8 cellular contexts compared by ENCODE assay signal in genomic region chr19:45406165-45406956, GRCh38. TPM values are rescaled to one million over a fixed set of nuclear protein-coding genes. Genes with fewer than 3 reads are reported as not detected.
DNase-seq lines count a peak whose midpoint lies in the region; ATAC-seq, FAIRE-seq and TF ChIP-seq lines count a peak whose summit lies in the region.

Gene POLR1G (plus strand): TSS chr19:45406644. CDS start chr19:45406697, 53 bp downstream.

- DNase-seq in AG10803 (ENCODE audit: low read depth) (peak; percentile 78), NCI-H446 (lab: John Stamatoyannopoulos, UW) (peak; percentile 93 to 96), cerebellar cortex (ENCODE audit: low spot score) (peak; percentile 95), keratinocyte (ENCODE audit: low read depth, low spot score) (no peak)
- peak; percentile 66 for DNase-seq in activated CD4-positive, alpha-beta T cell treated with anti-CD3 and anti-CD28 coated beads for 1 hour
- peak; percentile 70 to 78 (median 72) for DNase-seq in stimulated activated CD4-positive, alpha-beta T cell treated with anti-CD3 and anti-CD28 coated beads, Interleukin-12 subunit alpha, Interleukin-12 subunit beta, amount 100 ng/mL, for 48 hours (ENCODE audit: low read depth in 2 of 3, low spot score in 1 of 3)

- no peaks in the 10 kb centered on the region for H3K27me3 ChIP-seq in keratinocyte (ENCODE audit: control insufficient read depth, extremely low read depth, insufficient read depth, low read length)

- H3K4me2 ChIP-seq in keratinocyte (ENCODE audit: control insufficient read depth, extremely low read depth, insufficient read depth, low read depth, low read length): peak within 1 kb of the TSS; percentile 86

- H3K4me3 ChIP-seq in AG10803 (ENCODE audit: low read length) (peak within 1 kb of the TSS; percentile 90), keratinocyte (ENCODE audit: control insufficient read depth in 2 of 3, extremely low read depth in 1 of 3, insufficient read depth in 2 of 3, low read depth in 1 of 3, low read length in 3 of 3) (peak within 1 kb of the TSS; percentile 96 to 98 (median 97))

- no peaks in the 10 kb centered on the region for H3K9me1 ChIP-seq in keratinocyte (ENCODE audit: control insufficient read depth, extremely low read depth, insufficient read depth, low read length)

- no peaks in the 10 kb centered on the region for H3K9me3 ChIP-seq in keratinocyte (ENCODE audit: control insufficient read depth, low read depth, low read length)

- no peak for TF ChIP-seq CTCF in AG10803 (conservative IDR thresholded peaks at IDR 0.05; ENCODE audit: low read length)
- no peak for TF ChIP-seq CTCF in keratinocyte (optimal IDR thresholded peaks at IDR 0.05 in 1 of 3, IDR thresholded peaks at IDR 0.05 in 1 of 3, conservative IDR thresholded peaks at IDR 0.05 in 1 of 3; ENCODE audit: extremely low read depth in 1 of 3, insufficient read depth in 2 of 3, low read length in 3 of 3)

- FAIRE-seq in keratinocyte (lab: Jason Lieb, UNC): peak; percentile 71

- H3K4me1 ChIP-seq in keratinocyte (ENCODE audit: control insufficient read depth, extremely low read depth, insufficient read depth, low read length): peaks cover 25% of the 10 kb centered on the region

- dilution Hi-C loops in keratinocyte (cut with MboI; ENCODE audit: extremely low pct_ligation_motif_present, low sequenced_read_pairs): no loop called here

- H3K27ac ChIP-seq in keratinocyte (ENCODE audit: control insufficient read depth, insufficient read depth, low read length): peak within 1 kb of the TSS; percentile 97

- peak within 1 kb of the TSS; percentile 97 for H3K9ac ChIP-seq in keratinocyte (ENCODE audit: control insufficient read depth, extremely low read depth, insufficient read depth, low read length)

- H2AFZ ChIP-seq in keratinocyte (ENCODE audit: control insufficient read depth, low read length): peak within 1 kb of the TSS; percentile 56

- H3K36me3 ChIP-seq in keratinocyte (ENCODE audit: control insufficient read depth in 2 of 2, extremely low read depth in 1 of 2, insufficient read depth in 2 of 2, low read length in 2 of 2): peaks cover 0 to 16% of the 10 kb centered on the region in 2 experiments

- peaks cover 48% of the 10 kb centered on the region for H3K79me2 ChIP-seq in keratinocyte (ENCODE audit: control insufficient read depth, insufficient read depth, low read length)

- H4K20me1 ChIP-seq in keratinocyte (ENCODE audit: control insufficient read depth, extremely low read depth, insufficient read depth, low read length): no peaks in the 10 kb centered on the region

- peak; percentile 74 for ATAC-seq in GM19023 (IDR thresholded peaks at IDR 0.05; ENCODE audit: unreplicated experiment)
- ATAC-seq in HG03196 (IDR thresholded peaks at IDR 0.05; ENCODE audit: unreplicated experiment): peak; percentile 66

RNA-seq across cellular contexts. Expression of gene POLR1G, which starts in this region (rescaled TPM):
- 8.0 to 16.8 TPM (median 9.8 TPM) in 3 replicates for polyA plus RNA-seq in keratinocyte
- 7.1 TPM for polyA plus RNA-seq in keratinocyte (2011; ENCODE audit: low read depth)
- polyA plus RNA-seq in keratinocyte (2011; cell fraction: cytosol; rRNA removed): 5.9 and 10.6 TPM in 2 replicates
- polyA plus RNA-seq in keratinocyte (2011; cell fraction: nucleus; rRNA removed): 9.5 and 11.2 TPM in 2 replicates
- 5.5 and 14.5 TPM in 2 replicates for polyA plus RNA-seq in keratinocyte (2012; ENCODE audit: low replicate concordance)
- 2.8 to 8.4 TPM (median 2.9 TPM) in 3 replicates for polyA minus RNA-seq in keratinocyte
- 8.4 TPM for polyA minus RNA-seq in keratinocyte (2011; cell fraction: cytosol; rRNA and poly(A)+ RNA removed)
- polyA minus RNA-seq in keratinocyte (2011; cell fraction: nucleus; rRNA and poly(A)+ RNA removed): 5.2 and 5.7 TPM in 2 replicates
